ENCODE assay signal across 20 cellular contexts in genomic region chrX:119190736-119191282, GRCh38. TPM values are rescaled to one million over a fixed set of nuclear protein-coding genes. Genes with fewer than 3 reads are reported as not detected.
DNase-seq lines count a peak whose midpoint lies in the region; ATAC-seq and TF ChIP-seq lines count a peak whose summit lies in the region.
"Had no signal": no experiment of that assay in that cellular context is flagged by ENCODE, and none has a peak within 500 bp of the region (broad histone marks: within the 10 kb centered on the region; RNA-seq: fewer than 3 reads in every experiment).

No MANE protein-coding gene starts in this region.

- intact Hi-C loops in Panc1 (cut with micrococcal nuclease; ENCODE audit: unreplicated experiment), result no loop called here

- no peaks in the 10 kb centered on the region for H3K36me3 ChIP-seq in Panc1 (ENCODE audit: control insufficient read depth, insufficient read depth, low read length)
- H3K36me3 ChIP-seq: SJSA1, vagina had no signal

- H3K27me3 Mint-ChIP-seq in nephron (ENCODE audit: low read depth), result no peaks in the 10 kb centered on the region
- H3K27me3 Mint-ChIP-seq: activated CD4-positive, alpha-beta T cell treated with anti-CD3 and anti-CD28 coated beads, Interleukin-2, amount 10 ng/mL, durations not matched to agents 24 days and 14 days had no signal

- H3K27ac Mint-ChIP-seq in nephron, result peak overlapping the region; percentile 24 to 94 (median 85)
- H3K27ac Mint-ChIP-seq: activated CD4-positive, alpha-beta T cell treated with anti-CD3 and anti-CD28 coated beads, Interleukin-2, amount 10 ng/mL, durations not matched to agents 24 days and 14 days; activated naive CD8-positive, alpha-beta T cell had no signal

- CTCF ChIA-PET in Panc1 (lab: Charles Lee) (no interaction called here), RWPE1 (lab: Yijun Ruan, JAX) (interaction anchor here (0.5 to 0.6 kb wide), 2 partner anchors 34 to 36 kb away, joined by 3 read pairs; no protein-coding TSS in a partner anchor)

- no peaks in the 10 kb centered on the region for H3K36me3 Mint-ChIP-seq in nephron (ENCODE audit: low read depth)
- H3K36me3 Mint-ChIP-seq: activated naive CD8-positive, alpha-beta T cell had no signal

- H3K4me1 Mint-ChIP-seq in nephron, result peaks cover 36% of the 10 kb centered on the region
- H3K4me1 Mint-ChIP-seq: activated CD4-positive, alpha-beta T cell treated with anti-CD3 and anti-CD28 coated beads, Interleukin-2, amount 10 ng/mL, durations not matched to agents 24 days and 14 days had no signal

- no peak overlapping the region for H3K4me3 ChIP-seq in AG10803 (ENCODE audit: low read length)
- no peak overlapping the region for H3K4me3 ChIP-seq in Panc1 (ENCODE audit: low read depth in 2 of 2, low read length in 2 of 2)
- no peak overlapping the region for H3K4me3 ChIP-seq in fibroblast of villous mesenchyme (ENCODE audit: low read depth, low read length)
- H3K4me3 ChIP-seq: SJSA1, vagina had no signal

- peak overlapping the region in 1 of 3 experiments; percentile 2 for H3K4me3 Mint-ChIP-seq in nephron
- H3K4me3 Mint-ChIP-seq: activated CD4-positive, alpha-beta T cell treated with anti-CD3 and anti-CD28 coated beads, Interleukin-2, amount 10 ng/mL, durations not matched to agents 24 days and 14 days; activated naive CD8-positive, alpha-beta T cell had no signal

- POLR2A ChIA-PET in Panc1 (lab: Charles Lee) (no interaction called here), RWPE1 (lab: Yijun Ruan, JAX; ENCODE audit: low non-redundant PET) (no interaction called here)

- DNase-seq in AG10803 (ENCODE audit: low read depth), result peak; percentile 64
- no peak for DNase-seq in Panc1 (ENCODE audit: low read depth, low spot score)
- peak; percentile 15 for DNase-seq in fibroblast of villous mesenchyme (ENCODE audit: low read depth)
- no peak for DNase-seq in RWPE1 (ENCODE audit: low spot score)
- DNase-seq in stimulated activated CD4-positive, alpha-beta T cell treated with anti-CD3 and anti-CD28 coated beads, Interleukin-12 subunit alpha, Interleukin-12 subunit beta, amount 100 ng/mL, for 4 hours, result no peak
- DNase-seq: activated CD4-positive, alpha-beta T cell treated with anti-CD3 and anti-CD28 coated beads, Interleukin-2, amount 10 ng/mL, durations not matched to agents 24 days and 14 days; AML-193; Calu3; central memory CD4-positive, alpha-beta T cell; KG1; midbrain; NCI-H1417; stimulated activated naive CD4-positive, alpha-beta T cell had no signal

- in situ Hi-C loops in Panc1 (cut with HindIII; ENCODE audit: low pct_unique_long_range_greater_than_20kb, low sequenced_read_pairs), result no loop called here

- H3K4me1 ChIP-seq in Panc1 (ENCODE audit: control insufficient read depth, insufficient read depth, low read length), result peaks cover 4% of the 10 kb centered on the region; the same call in 1 of the 2 replicates
- H3K4me1 ChIP-seq: SJSA1, vagina had no signal

- ATAC-seq in Panc1, result 0 out of 2 replicates have a peak, but pooled peaks have one; percentile 22
- ATAC-seq in GM19023 (IDR thresholded peaks at IDR 0.05; ENCODE audit: unreplicated experiment), result no peak
- no peak for ATAC-seq in esophagus mucosa

- no peaks in the 10 kb centered on the region for H3K9me3 ChIP-seq in Panc1 (ENCODE audit: control insufficient read depth, insufficient read depth, low read depth, low read length)
- H3K9me3 ChIP-seq: SJSA1, vagina had no signal

- H3K27ac ChIP-seq in Panc1 (ENCODE audit: low read length) (no peak overlapping the region), RWPE1 (no peak overlapping the region)
- H3K27ac ChIP-seq: HL-60, SJSA1 had no signal

- peaks cover 11% of the 10 kb centered on the region for H3K9me3 Mint-ChIP-seq in nephron
- H3K9me3 Mint-ChIP-seq: activated CD4-positive, alpha-beta T cell treated with anti-CD3 and anti-CD28 coated beads, Interleukin-2, amount 10 ng/mL, durations not matched to agents 24 days and 14 days had no signal

- BruUV-seq in Panc1 (replicated peaks; lab: Mats Ljungman, UMichigan), result no TSS peak

- no peaks in the 10 kb centered on the region; the same call in 1 of the 2 replicates for H3K27me3 ChIP-seq in Panc1 (ENCODE audit: control insufficient read depth, insufficient read depth, low read length)
- H3K27me3 ChIP-seq: SJSA1, vagina had no signal

- no peak for TF ChIP-seq CTCF in AG10803 (conservative IDR thresholded peaks at IDR 0.05; ENCODE audit: low read length)
- TF ChIP-seq CTCF in Panc1 (IDR thresholded peaks at IDR 0.05), result no peak
- TF ChIP-seq CTCF in fibroblast of villous mesenchyme (IDR thresholded peaks at IDR 0.05; ENCODE audit: insufficient read depth, low read depth, low read length), result no peak
- no peak for TF ChIP-seq CTCF in nephron (IDR thresholded peaks at IDR 0.05; ENCODE audit: unreplicated experiment in 3 of 3)
- TF ChIP-seq CTCF in RWPE1 (conservative IDR thresholded peaks at IDR 0.05; ENCODE audit: low read depth), result no peak

RNA-seq across cellular contexts. Expression of gene PGRMC1, which starts 45.3 kb away (rescaled TPM):
- total RNA-seq in Panc1 (2021; ENCODE audit: unreplicated experiment) (83.3 TPM), fibroblast of villous mesenchyme (202 and 244 TPM in 2 replicates), esophagus mucosa (45.1 TPM)
- 64.9 TPM for polyA plus RNA-seq in Panc1 (2012; ENCODE audit: insufficient read length)

Comparison
In these comparisons a context has a peak if more than half of its experiments do, and no peak if none do; other contexts are left out.
1. DNase-seq: peak in AG10803 (single experiment) and fibroblast of villous mesenchyme (single experiment); none in Panc1 (single experiment), RWPE1 (single experiment) and stimulated activated CD4-positive, alpha-beta T cell treated with anti-CD3 and anti-CD28 coated beads, Interleukin-12 subunit alpha, Interleukin-12 subunit beta, amount 100 ng/mL, for 4 hours (single experiment).